Comparison of ENCODE assay signal across 13 cellular contexts in the genomic region with DNA sequence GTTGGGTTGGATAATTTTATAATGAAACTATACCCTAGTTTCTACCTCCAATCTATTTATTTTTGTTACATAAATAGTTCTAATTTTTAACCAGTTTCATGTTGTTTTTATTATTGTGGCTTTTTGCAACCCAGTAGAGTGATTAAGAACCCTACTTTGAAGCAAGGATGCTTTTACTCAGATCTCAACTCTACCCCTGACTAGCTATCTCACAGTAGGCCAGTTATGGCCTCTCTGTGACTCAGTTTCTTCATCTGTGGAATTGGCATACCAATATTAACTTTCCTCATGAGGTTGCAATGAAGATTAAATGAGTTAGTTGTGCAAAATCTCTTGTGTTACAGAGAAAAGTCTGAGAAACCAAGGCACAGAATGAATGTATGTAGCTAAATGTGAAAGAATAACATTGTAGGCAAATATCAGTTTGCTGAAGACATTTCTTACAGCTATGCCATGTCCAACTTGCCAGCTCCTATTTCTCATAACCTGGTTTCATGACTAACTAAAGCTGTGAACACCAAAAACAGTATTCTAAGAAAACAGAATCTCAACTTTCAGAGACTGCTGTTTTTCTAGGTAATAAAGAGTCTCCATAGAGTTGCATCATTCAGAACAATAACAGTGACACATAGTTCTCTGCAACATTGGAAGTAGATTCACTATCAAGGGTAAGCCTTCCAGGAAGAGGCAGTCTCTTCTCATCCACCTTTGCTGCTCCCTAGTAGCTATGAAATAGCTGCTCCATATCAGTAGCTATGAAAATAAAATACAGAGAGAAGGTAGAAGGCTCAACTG. TPM values are rescaled to one million over a fixed set of nuclear protein-coding genes. Genes with fewer than 3 reads are reported as not detected.
DNase-seq lines count a peak whose midpoint lies in the region; ATAC-seq and TF ChIP-seq lines count a peak whose summit lies in the region.
"Had no signal": no experiment of that assay in that cellular context is flagged by ENCODE, and none has a peak within 500 bp of the region (broad histone marks: within the 10 kb centered on the region; RNA-seq: fewer than 3 reads in every experiment).

No MANE protein-coding gene starts in this region.

- H3K36me3 Mint-ChIP-seq in activated T-helper 1 cell treated with anti-CD3 and anti-CD28 coated beads, Interleukin-12 subunit alpha, Interleukin-12 subunit beta, Interleukin-2, Interleukin-4 antibody, amounts not matched to agents 30 ng/mL and 10 ng/mL and 1 ng/mL, durations not matched to agents 14 hours and 24 hours and 36 hours (ENCODE audit: low read depth), result peaks cover 18% of the 10 kb centered on the region
- H3K36me3 Mint-ChIP-seq in glutamatergic neuron (ENCODE audit: unreplicated experiment), result no peaks in the 10 kb centered on the region

- TF ChIP-seq CTCF in fibroblast of villous mesenchyme (IDR thresholded peaks at IDR 0.05; ENCODE audit: insufficient read depth, low read depth, low read length), result no peak
- no peak for TF ChIP-seq CTCF in glutamatergic neuron (IDR thresholded peaks at IDR 0.05; ENCODE audit: partially characterized antibody, unreplicated experiment)
- TF ChIP-seq CTCF in omental fat pad (IDR thresholded peaks at IDR 0.05), result no peak

- H3K27me3 Mint-ChIP-seq in activated T-helper 1 cell treated with anti-CD3 and anti-CD28 coated beads, Interleukin-12 subunit alpha, Interleukin-12 subunit beta, Interleukin-2, Interleukin-4 antibody, amounts not matched to agents 30 ng/mL and 10 ng/mL and 1 ng/mL, durations not matched to agents 14 hours and 24 hours and 36 hours (ENCODE audit: insufficient read depth), result no peaks in the 10 kb centered on the region
- H3K27me3 Mint-ChIP-seq in glutamatergic neuron (ENCODE audit: unreplicated experiment), result no peaks in the 10 kb centered on the region

- peak overlapping the region; percentile 70 for H3K4me3 Mint-ChIP-seq in activated T-helper 1 cell treated with anti-CD3 and anti-CD28 coated beads, Interleukin-12 subunit alpha, Interleukin-12 subunit beta, Interleukin-2, Interleukin-4 antibody, amounts not matched to agents 30 ng/mL and 10 ng/mL and 1 ng/mL, durations not matched to agents 14 hours and 24 hours and 36 hours
- no peak overlapping the region for H3K4me3 Mint-ChIP-seq in glutamatergic neuron (ENCODE audit: unreplicated experiment)

- H3K4me1 Mint-ChIP-seq in activated T-helper 1 cell treated with anti-CD3 and anti-CD28 coated beads, Interleukin-12 subunit alpha, Interleukin-12 subunit beta, Interleukin-2, Interleukin-4 antibody, amounts not matched to agents 30 ng/mL and 10 ng/mL and 1 ng/mL, durations not matched to agents 14 hours and 24 hours and 36 hours (ENCODE audit: low read depth), result peaks cover 96% of the 10 kb centered on the region
- H3K4me1 Mint-ChIP-seq in glutamatergic neuron (ENCODE audit: low read depth, unreplicated experiment), result no peaks in the 10 kb centered on the region

- peak overlapping the region; percentile 99 for H3K27ac Mint-ChIP-seq in activated T-helper 1 cell treated with anti-CD3 and anti-CD28 coated beads, Interleukin-12 subunit alpha, Interleukin-12 subunit beta, Interleukin-2, Interleukin-4 antibody, amounts not matched to agents 30 ng/mL and 10 ng/mL and 1 ng/mL, durations not matched to agents 14 hours and 24 hours and 36 hours
- no peak overlapping the region for H3K27ac Mint-ChIP-seq in glutamatergic neuron (ENCODE audit: unreplicated experiment)

- ATAC-seq in omental fat pad (ENCODE audit: low FRiP score), result no peak
- ATAC-seq: Right ventricle myocardium inferior had no signal

- H3K9me3 Mint-ChIP-seq in activated T-helper 1 cell treated with anti-CD3 and anti-CD28 coated beads, Interleukin-12 subunit alpha, Interleukin-12 subunit beta, Interleukin-2, Interleukin-4 antibody, amounts not matched to agents 30 ng/mL and 10 ng/mL and 1 ng/mL, durations not matched to agents 14 hours and 24 hours and 36 hours, result no peaks in the 10 kb centered on the region
- H3K9me3 Mint-ChIP-seq in glutamatergic neuron (ENCODE audit: unreplicated experiment), result no peaks in the 10 kb centered on the region

- DNase-seq in EH (ENCODE audit: low read depth) (peak; percentile 31), HPDE6-E6E7 (ENCODE audit: extremely low spot score) (peak; percentile 12), fibroblast of villous mesenchyme (ENCODE audit: low read depth) (peak; percentile 8), glutamatergic neuron (no peak), omental fat pad (ENCODE audit: low spot score) (no peak), NCI-H1105 (lab: John Stamatoyannopoulos, UW) (no peak), GOT3 (lab: John Stamatoyannopoulos, UW) (no peak)
- DNase-seq in activated T-helper 1 cell treated with anti-CD3 and anti-CD28 coated beads, Interleukin-12 subunit alpha, Interleukin-12 subunit beta, Interleukin-2, Interleukin-4 antibody, amounts not matched to agents 30 ng/mL and 10 ng/mL and 1 ng/mL, durations not matched to agents 14 hours and 24 hours and 36 hours (ENCODE audit: low spot score), result no peak
- DNase-seq: activated effector memory CD4-positive, alpha-beta T cell treated with anti-CD3 and anti-CD28 coated beads, Interleukin-2, amount 50 U/mL, for 16 hours; islet precursor cell; NCI-H510A had no signal

- intact Hi-C loops in activated T-helper 1 cell treated with anti-CD3 and anti-CD28 coated beads, Interleukin-12 subunit alpha, Interleukin-12 subunit beta, Interleukin-2, Interleukin-4 antibody, amounts not matched to agents 30 ng/mL and 10 ng/mL and 1 ng/mL, durations not matched to agents 14 hours and 24 hours and 36 hours (cut with micrococcal nuclease), result loop anchor here (1.0 kb wide), 6 partner anchors 8 to 73 kb away; partner anchors contain the start of gene CYTIP

- H3K4me3 ChIP-seq in fibroblast of villous mesenchyme (ENCODE audit: low read depth, low read length), result no peak overlapping the region
- H3K4me3 ChIP-seq: coronary artery had no signal

RNA-seq across cellular contexts. Expression of gene CYTIP, which starts 33.2 kb away (rescaled TPM):
- 296 and 302 TPM in 2 replicates for total RNA-seq in activated T-helper 1 cell treated with anti-CD3 and anti-CD28 coated beads, Interleukin-12 subunit alpha, Interleukin-12 subunit beta, Interleukin-2, Interleukin-4 antibody, amounts not matched to agents 30 ng/mL and 10 ng/mL and 1 ng/mL, durations not matched to agents 14 hours and 24 hours and 36 hours
- total RNA-seq in fibroblast of villous mesenchyme (under 0.01 and 0.43 TPM in 2 replicates), glutamatergic neuron (ENCODE audit: unreplicated experiment) (not detected), omental fat pad (10 to 100 TPM; 13.4 to 26.1 (median 17.5) TPM)

Comparison
In these comparisons a context has a peak if more than half of its experiments do, and no peak if none do; other contexts are left out.
1. DNase-seq: peak in EH (single experiment), HPDE6-E6E7 (single experiment) and fibroblast of villous mesenchyme (single experiment); none in activated T-helper 1 cell treated with anti-CD3 and anti-CD28 coated beads, Interleukin-12 subunit alpha, Interleukin-12 subunit beta, Interleukin-2, Interleukin-4 antibody, amounts not matched to agents 30 ng/mL and 10 ng/mL and 1 ng/mL, durations not matched to agents 14 hours and 24 hours and 36 hours (single experiment), glutamatergic neuron (single experiment), omental fat pad (single experiment), NCI-H1105 (single experiment) and GOT3 (single experiment).
2. RNA of gene CYTIP, which starts 33.2 kb away (total RNA-seq): 296 to 302 TPM in activated T-helper 1 cell treated with anti-CD3 and anti-CD28 coated beads, Interleukin-12 subunit alpha, Interleukin-12 subunit beta, Interleukin-2, Interleukin-4 antibody, amounts not matched to agents 30 ng/mL and 10 ng/mL and 1 ng/mL, durations not matched to agents 14 hours and 24 hours and 36 hours; 13.4 to 26.1 TPM in omental fat pad, under 0.01 to 0.43 TPM in fibroblast of villous mesenchyme and not detected in glutamatergic neuron (single experiment); every median in the first group is over 10 times any median in the second.